7 cellular contexts compared by ENCODE assay signal in the genomic region with DNA sequence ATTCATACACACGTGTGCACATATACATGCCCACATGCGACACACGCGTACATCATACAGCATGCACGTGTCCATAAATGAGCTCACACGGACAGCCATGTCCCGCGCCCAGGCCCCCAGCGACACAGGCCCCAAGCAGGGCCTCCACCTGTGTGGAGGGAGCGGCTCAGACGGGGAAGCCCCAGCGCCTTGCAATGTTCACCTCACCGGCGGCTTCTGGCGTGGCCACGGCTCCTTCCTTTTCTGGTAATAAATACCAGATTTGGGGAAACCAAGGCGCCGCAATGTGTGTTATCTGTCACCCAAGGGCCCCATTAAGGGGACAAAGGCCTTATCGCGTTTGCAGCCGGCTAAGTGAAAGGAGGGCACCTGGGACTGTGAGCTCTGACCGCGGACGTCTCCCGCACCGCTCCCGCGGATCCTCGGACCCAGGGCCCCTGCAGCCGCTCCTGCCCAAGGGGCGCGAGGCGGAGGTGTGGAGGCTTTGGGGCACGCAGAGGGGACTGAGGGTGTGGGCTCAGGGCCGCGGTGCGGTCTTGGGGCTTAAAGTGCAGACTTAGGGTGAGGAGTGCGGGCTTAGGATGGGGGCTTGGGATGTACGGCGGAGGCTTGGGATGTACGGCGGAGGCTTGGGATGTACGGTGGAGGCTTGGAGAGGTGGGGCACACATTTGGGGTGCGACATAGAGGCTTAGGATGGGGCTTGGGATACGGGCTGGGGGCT. TPM values are rescaled to one million over a fixed set of nuclear protein-coding genes. Genes with fewer than 3 reads are reported as not detected.
DNase-seq lines count a peak whose midpoint lies in the region; ATAC-seq and TF ChIP-seq lines count a peak whose summit lies in the region.
"Not testable (repeated sequence)": the region's sequence is repeated elsewhere in the genome, so short reads cannot be mapped to it uniquely, and the experiment has no call there.

No MANE protein-coding gene starts in this region.

- H4K8ac ChIP-seq in neuronal stem cell (ENCODE audit: low read depth, low read length) = not testable (repeated sequence)

- not testable (repeated sequence) for H2BK120ac ChIP-seq in neuronal stem cell (ENCODE audit: low read depth, low read length)

- H2AFZ ChIP-seq in neuronal stem cell (ENCODE audit: low read length) = not testable (repeated sequence)

- not testable (repeated sequence) for H3K36me3 Mint-ChIP-seq in activated T-cell treated with anti-CD3 and anti-CD28 coated beads, Interleukin-2, amount 50 U/mL, for 72 hours (ENCODE audit: insufficient read depth in 2 of 2)

- H3K4me3 Mint-ChIP-seq in activated T-cell treated with anti-CD3 and anti-CD28 coated beads, Interleukin-2, amount 50 U/mL, for 72 hours = peak overlapping the region; percentile 94 to 96

- TF ChIP-seq CTCF in HFF-Myc (IDR thresholded peaks at IDR 0.05; ENCODE audit: low read depth, low read length, missing control alignments); coronary artery (IDR thresholded peaks at IDR 0.05): not testable (repeated sequence)

- not testable (repeated sequence) for H4K91ac ChIP-seq in neuronal stem cell (ENCODE audit: low read depth, low read length, poor library complexity)

- H3K4me1 ChIP-seq in iPS-15b (ENCODE audit: control insufficient read depth, insufficient read depth, low read length) = not testable (repeated sequence)
- peaks cover 19 to 35% of the 10 kb centered on the region in 2 donors for H3K4me1 ChIP-seq in neuronal stem cell (ENCODE audit: control insufficient read depth in 2 of 2, insufficient read depth in 1 of 2, low read depth in 1 of 2, low read length in 2 of 2)

- not testable (repeated sequence) for H3K9me3 Mint-ChIP-seq in activated T-cell treated with anti-CD3 and anti-CD28 coated beads, Interleukin-2, amount 50 U/mL, for 72 hours

- H3K9ac ChIP-seq in iPS-15b (ENCODE audit: low read depth, low read length) = not testable (repeated sequence)
- peak overlapping the region; percentile 63 for H3K9ac ChIP-seq in neuronal stem cell (ENCODE audit: low read depth, low read length, poor library complexity)

- not testable (repeated sequence) for DNase-seq in HFF-Myc (ENCODE audit: extremely low read depth, low read depth); coronary artery (ENCODE audit: low spot score); neuronal stem cell (ENCODE audit: low spot score)
- peak in 4 of 5 experiments; percentile 39 to 65 (median 46) for DNase-seq in T-helper 2 cell
- DNase-seq in activated T-cell treated with anti-CD3 and anti-CD28 coated beads, Interleukin-2, amount 50 U/mL, for 72 hours = peak; percentile 81 to 84
- peak in 2 of 3 experiments; percentile 18 to 42 for DNase-seq in stimulated activated CD4-positive, alpha-beta T cell treated with anti-CD3 and anti-CD28 coated beads, TNF-alpha, amount 100 ng/mL, for 4 hours (ENCODE audit: low read depth in 3 of 3)

- not testable (repeated sequence) for H3K4ac ChIP-seq in neuronal stem cell (ENCODE audit: low read length)

- WGBS in neuronal stem cell (ENCODE audit: extremely low coverage in 2 of 2, insufficient read length in 2 of 2, insufficient replicate concordance in 1 of 2), 2 donors = no CpG with 5 or more reads among the region's 45 CpGs

- H2BK5ac ChIP-seq in neuronal stem cell (ENCODE audit: low read length) = not testable (repeated sequence)

- H3K27me3 Mint-ChIP-seq in activated T-cell treated with anti-CD3 and anti-CD28 coated beads, Interleukin-2, amount 50 U/mL, for 72 hours (ENCODE audit: low read depth) = not testable (repeated sequence)

- H3K4me3 ChIP-seq in HFF-Myc (replicated peaks; ENCODE audit: low read depth, low read length) (peak overlapping the region; percentile 49), coronary artery (peak overlapping the region; percentile 79), iPS-15b (ENCODE audit: low read depth, low read length) (peak overlapping the region; percentile 53), neuronal stem cell (ENCODE audit: low read length in 2 of 2) (peak overlapping the region; percentile 58 to 90)

- H3K14ac ChIP-seq in neuronal stem cell (ENCODE audit: low read length) = not testable (repeated sequence)

- peak overlapping the region; percentile 95 for H3K23ac ChIP-seq in neuronal stem cell (ENCODE audit: low read depth, low read length, poor library complexity)

- not testable (repeated sequence) for H3K36me3 ChIP-seq in iPS-15b (ENCODE audit: control insufficient read depth, insufficient read depth, low read length); neuronal stem cell (replicated peaks in 1 of 2; ENCODE audit: control insufficient read depth in 2 of 2, insufficient read depth in 2 of 2, low read length in 2 of 2)

- not testable (repeated sequence) for H3K27me3 ChIP-seq in iPS-15b (ENCODE audit: control insufficient read depth, insufficient read depth, low read length); neuronal stem cell (ENCODE audit: control insufficient read depth in 3 of 3, insufficient read depth in 3 of 3, low read depth in 1 of 3, low read length in 3 of 3)

- not testable (repeated sequence) for H3K9me3 ChIP-seq in iPS-15b (ENCODE audit: control insufficient read depth, insufficient read depth, low read length); neuronal stem cell (replicated peaks in 1 of 2; ENCODE audit: control insufficient read depth in 2 of 2, insufficient read depth in 1 of 2, low read depth in 1 of 2, low read length in 2 of 2)

- H3K18ac ChIP-seq in neuronal stem cell (ENCODE audit: low read length) = not testable (repeated sequence)

- ATAC-seq in activated T-cell treated with anti-CD3 and anti-CD28 coated beads, Interleukin-2, amount 50 U/mL, for 72 hours (replicated peaks in 1 of 2) = peak; percentile 45 to 56

- H3K4me1 Mint-ChIP-seq in activated T-cell treated with anti-CD3 and anti-CD28 coated beads, Interleukin-2, amount 50 U/mL, for 72 hours (ENCODE audit: low read depth) = peaks cover 84% of the 10 kb centered on the region

- peak overlapping the region in 1 of 2 donors; percentile 92 for H3K27ac ChIP-seq in coronary artery
- not testable (repeated sequence) for H3K27ac ChIP-seq in neuronal stem cell (replicated peaks; ENCODE audit: low read length)

- H3K79me1 ChIP-seq in neuronal stem cell (ENCODE audit: low read depth, low read length) = peaks cover 12% of the 10 kb centered on the region

- H2BK12ac ChIP-seq in neuronal stem cell (ENCODE audit: low read length) = not testable (repeated sequence)

- not testable (repeated sequence) for H2AK5ac ChIP-seq in neuronal stem cell (ENCODE audit: low read depth, low read length)

- H3K27ac Mint-ChIP-seq in activated T-cell treated with anti-CD3 and anti-CD28 coated beads, Interleukin-2, amount 50 U/mL, for 72 hours = peak overlapping the region; percentile 88

- not testable (repeated sequence) for H2BK15ac ChIP-seq in neuronal stem cell (ENCODE audit: low read length)

- peak overlapping the region; percentile 91 for H3K4me2 ChIP-seq in neuronal stem cell (ENCODE audit: insufficient read depth, low read length, poor library complexity, severe bottlenecking)

RNA-seq across cellular contexts. Expression of gene ZCCHC14, which starts 1.9 kb away (rescaled TPM):
- total RNA-seq in activated T-cell treated with anti-CD3 and anti-CD28 coated beads, Interleukin-2, amount 50 U/mL, for 72 hours = 10 to 100 TPM; 13.6 to 14.1 TPM
- 15.1 TPM for polyA plus RNA-seq in neuronal stem cell (2013, experiment 1 of 2)
- polyA plus RNA-seq in neuronal stem cell (2013, experiment 2 of 2) = 15.8 TPM
